In genomic region chr1:193589597-193590040, GRCh38 we compare ENCODE assay signal across 10 cellular contexts.
DNase-seq lines count a peak whose midpoint lies in the region; ATAC-seq and TF ChIP-seq lines count a peak whose summit lies in the region.
"Had no signal": no experiment of that assay in that cellular context is flagged by ENCODE, and none has a peak within 500 bp of the region (broad histone marks: within the 10 kb centered on the region; RNA-seq: fewer than 3 reads in every experiment).

No MANE protein-coding gene starts in this region.

- no peaks in the 10 kb centered on the region for H3K36me3 Mint-ChIP-seq in natural killer cell treated with Interleukin-12 subunit alpha and Interleukin-12 subunit beta and Interleukin-15 and Interleukin-18, amount 100 ng/mL, for 72 hours
- H3K36me3 Mint-ChIP-seq in natural killer cell = no peaks in the 10 kb centered on the region

- H3K27ac ChIP-seq in VCaP = peak overlapping the region; percentile 14; the same call in 1 of the 2 replicates
- H3K27ac ChIP-seq: uterus had no signal

- H3K9me3 Mint-ChIP-seq in natural killer cell treated with Interleukin-12 subunit alpha and Interleukin-12 subunit beta and Interleukin-15 and Interleukin-18, amount 100 ng/mL, for 72 hours = no peaks in the 10 kb centered on the region
- H3K9me3 Mint-ChIP-seq in natural killer cell = no peaks in the 10 kb centered on the region

- H3K4me3 Mint-ChIP-seq in natural killer cell treated with Interleukin-12 subunit alpha and Interleukin-12 subunit beta and Interleukin-15 and Interleukin-18, amount 100 ng/mL, for 72 hours = no peak overlapping the region
- no peak overlapping the region for H3K4me3 Mint-ChIP-seq in natural killer cell

- peak overlapping the region; percentile 10 to 16 for H3K27ac Mint-ChIP-seq in natural killer cell treated with Interleukin-12 subunit alpha and Interleukin-12 subunit beta and Interleukin-15 and Interleukin-18, amount 100 ng/mL, for 72 hours
- H3K27ac Mint-ChIP-seq in natural killer cell = peak overlapping the region in 1 of 2 donors; percentile 51

- TF ChIP-seq CTCF in natural killer cell (IDR thresholded peaks at IDR 0.05) (no peak), VCaP (conservative IDR thresholded peaks at IDR 0.05) (no peak)

- H3K4me1 Mint-ChIP-seq in natural killer cell treated with Interleukin-12 subunit alpha and Interleukin-12 subunit beta and Interleukin-15 and Interleukin-18, amount 100 ng/mL, for 72 hours (ENCODE audit: low read depth in 2 of 2) = peaks cover 22 to 28% of the 10 kb centered on the region in 2 donors
- peaks cover 22 to 31% of the 10 kb centered on the region in 2 donors for H3K4me1 Mint-ChIP-seq in natural killer cell

- DNase-seq in natural killer cell treated with Interleukin-12 subunit alpha and Interleukin-12 subunit beta and Interleukin-15 and Interleukin-18, amount 100 ng/mL, for 72 hours (ENCODE audit: low spot score) = no peak
- DNase-seq in natural killer cell (no peak), foreskin melanocyte (peak; percentile 1), DMS 273 (lab: John Stamatoyannopoulos, UW; ENCODE audit: unreplicated experiment) (no peak)
- DNase-seq: dorsolateral prefrontal cortex, uterus had no signal

- H3K27me3 Mint-ChIP-seq in natural killer cell treated with Interleukin-12 subunit alpha and Interleukin-12 subunit beta and Interleukin-15 and Interleukin-18, amount 100 ng/mL, for 72 hours = no peaks in the 10 kb centered on the region
- H3K27me3 Mint-ChIP-seq in natural killer cell (ENCODE audit: low read depth in 2 of 2) = no peaks in the 10 kb centered on the region

- intact Hi-C loops in natural killer cell (cut with micrococcal nuclease) = loop anchor here (5.0 to 10.0 kb wide), 2 partner anchors 115 to 182 kb away; no protein-coding TSS in a partner anchor

- ATAC-seq in natural killer cell treated with Interleukin-12 subunit alpha and Interleukin-12 subunit beta and Interleukin-15 and Interleukin-18, amount 100 ng/mL, for 72 hours = no peak
- ATAC-seq in natural killer cell (no peak), HG02798 (IDR thresholded peaks at IDR 0.05; ENCODE audit: poor library complexity, unreplicated experiment) (no peak), GM18907 (IDR thresholded peaks at IDR 0.05; ENCODE audit: unreplicated experiment) (no peak), GM21825 (IDR thresholded peaks at IDR 0.05; ENCODE audit: unreplicated experiment) (no peak)
